ENCODE assay signal across 8 cellular contexts in the genomic region with DNA sequence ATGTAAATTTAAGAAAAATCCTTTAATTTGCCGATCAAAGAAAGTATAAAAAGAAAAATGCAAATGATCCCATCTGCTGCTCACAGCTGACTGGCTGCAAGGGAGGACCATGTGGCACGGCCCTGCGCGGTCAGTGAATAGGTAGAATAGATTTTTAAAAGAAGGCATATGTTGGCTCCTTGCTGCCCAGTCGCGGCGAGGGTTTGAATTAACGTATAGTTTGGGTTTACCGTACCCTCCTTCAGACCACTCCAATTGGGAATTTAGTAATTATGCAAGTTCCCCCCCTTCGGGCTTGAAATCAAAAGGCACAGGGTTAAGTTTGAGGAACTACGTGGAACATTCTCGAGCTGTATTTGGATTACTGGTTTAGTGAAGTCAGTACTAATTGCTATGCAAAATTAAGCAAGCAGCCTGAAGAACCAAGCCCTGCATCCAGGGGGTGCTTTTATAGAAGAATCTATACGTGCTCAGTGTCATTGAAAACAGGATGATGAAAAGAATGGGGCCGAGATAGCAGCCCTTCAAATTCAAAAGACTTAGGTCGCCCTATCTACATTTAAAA. TPM values are rescaled to one million over a fixed set of nuclear protein-coding genes. Genes with fewer than 3 reads are reported as not detected.
A peak's percentile ranks its signal among the peaks of the same experiment; 100 is the strongest.
DNase-seq lines count a peak whose midpoint lies in the region; ATAC-seq and TF ChIP-seq lines count a peak whose summit lies in the region.

No MANE protein-coding gene starts in this region.

- TF ChIP-seq CTCF in AG10803 (conservative IDR thresholded peaks at IDR 0.05; ENCODE audit: low read length) (peak; percentile 22), heart right ventricle (IDR thresholded peaks at IDR 0.05) (no peak)

- DNase-seq in AG10803 (ENCODE audit: low read depth), result no peak
- DNase-seq in NCI-H446 treated with DMSO at 0.1 percent for 48 hours (lab: John Stamatoyannopoulos, UW), result peak; percentile 34
- no peak for DNase-seq in activated T-cell treated with anti-CD3 and anti-CD28 coated beads, Interleukin-2, amount 50 U/mL, for 4 hours
- DNase-seq in heart right ventricle, result no peak
- peak; percentile 27 for DNase-seq in pons (ENCODE audit: low spot score)
- DNase-seq in HT-29 (ENCODE audit: low spot score), result no peak

- no peaks in the 10 kb centered on the region for H3K36me3 Mint-ChIP-seq in activated T-cell treated with anti-CD3 and anti-CD28 coated beads, Interleukin-2, amount 50 U/mL, for 4 hours (ENCODE audit: insufficient read depth)

- H3K4me3 ChIP-seq in AG10803 (ENCODE audit: low read length) (peak overlapping the region; percentile 65), heart right ventricle (peak overlapping the region; percentile 51 to 88 (median 70))

- intact Hi-C loops in heart right ventricle (cut with DNase I), result loop anchor here in 2 of 10 donors (10.0 kb wide), 1 partner anchor 92 kb away; a partner anchor contains a TSS

- no peaks in the 10 kb centered on the region for H3K36me3 ChIP-seq in heart right ventricle

- H3K9me3 Mint-ChIP-seq in activated T-cell treated with anti-CD3 and anti-CD28 coated beads, Interleukin-2, amount 50 U/mL, for 4 hours, result no peaks in the 10 kb centered on the region

- H3K4me3 Mint-ChIP-seq in activated T-cell treated with anti-CD3 and anti-CD28 coated beads, Interleukin-2, amount 50 U/mL, for 4 hours, result peak overlapping the region; percentile 82

- H3K9me3 ChIP-seq in heart right ventricle, result no peaks in the 10 kb centered on the region

- H3K27ac ChIP-seq in heart right ventricle, result peak overlapping the region in 2 of 10 donors; percentile 48 to 62

- WGBS in heart right ventricle, 2 donors, result 2% methylated on average over 15 of the region's 15 CpGs

- peaks cover 9% of the 10 kb centered on the region for H3K27me3 Mint-ChIP-seq in activated T-cell treated with anti-CD3 and anti-CD28 coated beads, Interleukin-2, amount 50 U/mL, for 4 hours (ENCODE audit: low read depth)

- ATAC-seq in GM21529 (IDR thresholded peaks at IDR 0.05; ENCODE audit: unreplicated experiment), result peak; percentile 44
- ATAC-seq in activated T-cell treated with anti-CD3 and anti-CD28 coated beads, Interleukin-2, amount 50 U/mL, for 4 hours, result no peak
- peak in 3 of 8 donors; percentile 34 to 60 (median 37) for ATAC-seq in heart right ventricle
- no peak for ATAC-seq in GM19023 (IDR thresholded peaks at IDR 0.05; ENCODE audit: unreplicated experiment)

- peaks cover 17% of the 10 kb centered on the region for H3K4me1 Mint-ChIP-seq in activated T-cell treated with anti-CD3 and anti-CD28 coated beads, Interleukin-2, amount 50 U/mL, for 4 hours (ENCODE audit: low read depth)

- H3K4me1 ChIP-seq in heart right ventricle, result peaks cover 2 to 24% (median 18%) of the 10 kb centered on the region in 9 donors

- H3K27me3 ChIP-seq in heart right ventricle, result peaks cover 0 to 25% (median 0%) of the 10 kb centered on the region in 7 donors

RNA-seq across cellular contexts. Expression of a gene that starts 1.1 kb away (rescaled TPM):
- total RNA-seq in activated T-cell treated with anti-CD3 and anti-CD28 coated beads, Interleukin-2, amount 50 U/mL, for 4 hours, result 10 to 100 TPM in 2 of 3 donors, 1 to 10 TPM in 1; 8.9 to 12.0 (median 11.1) TPM
- total RNA-seq in heart right ventricle, result 1 to 10 TPM in 8 of 10 donors, under 1 TPM in 2; 0.78 to 2.3 (median 1.5) TPM
- polyA plus RNA-seq in heart right ventricle, result under 1 TPM; 0.37 to 0.51 TPM
- total RNA-seq in HT-29 (2014; rRNA removed; shearing (Covaris generic)), result 9.3 and 9.8 TPM in 2 replicates

Comparison
In these comparisons a context has a peak if more than half of its experiments do, and no peak if none do; other contexts are left out.
1. DNase-seq: peak in NCI-H446 treated with DMSO at 0.1 percent for 48 hours (single experiment) and pons (single experiment); none in AG10803 (single experiment), activated T-cell treated with anti-CD3 and anti-CD28 coated beads, Interleukin-2, amount 50 U/mL, for 4 hours (single experiment), heart right ventricle (0 of 2) and HT-29 (single experiment).